18 cellular contexts compared by ENCODE assay signal in the genomic region with DNA sequence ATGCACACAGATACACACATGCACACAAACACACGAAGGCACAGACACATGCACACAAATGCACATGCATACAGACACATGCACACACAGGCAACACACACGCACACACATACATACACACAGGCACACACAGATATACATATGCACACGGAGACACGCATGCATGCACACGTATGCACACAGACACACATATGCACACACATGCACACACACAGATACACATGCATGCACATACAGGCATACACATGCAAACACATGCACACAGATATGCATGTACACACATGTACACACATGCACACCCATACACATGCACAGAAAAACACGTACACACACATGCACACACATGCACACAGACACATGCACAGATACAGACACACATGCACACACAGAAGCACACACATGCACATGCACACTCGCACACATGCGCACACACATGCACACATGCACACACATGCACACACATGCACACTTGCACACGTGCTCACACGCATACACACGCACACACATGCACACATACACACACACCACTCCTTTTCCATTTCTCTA.
"Had no signal": no experiment of that assay in that cellular context is flagged by ENCODE, and none has a peak within 500 bp of the region (broad histone marks: within the 10 kb centered on the region; RNA-seq: fewer than 3 reads in every experiment).

No MANE protein-coding gene starts in this region.

- FAIRE-seq: endometrium, frontal cortex, islet of Langerhans, small intestine had no signal

- H3K4me1 ChIP-seq: testis, tibial nerve, upper lobe of right lung had no signal

- H3K27ac Mint-ChIP-seq: naive thymus-derived CD4-positive, alpha-beta T cell had no signal

- H3K9me3 ChIP-seq: heart right ventricle, testis, tibial nerve, upper lobe of right lung had no signal

- H3K9me3 Mint-ChIP-seq: nephron progenitor cell had no signal

- DNase-seq: effector memory CD4-positive, alpha-beta T cell; heart right ventricle; hypothalamus; kidney glomerular epithelial cell; mammary epithelial cell; naive thymus-derived CD4-positive, alpha-beta T cell; nephron progenitor cell; posterior cingulate gyrus; small intestine; stimulated activated CD4-positive, alpha-beta T cell treated with anti-CD3 and anti-CD28 coated beads, Interleukin-12 subunit alpha, Interleukin-12 subunit beta, amount 100 ng/mL, for 4 hours; stimulated activated naive CD4-positive, alpha-beta T cell treated with Interleukin-2 at 50 U/mL for 16 hours; testis; upper lobe of right lung had no signal

- H3K27me3 ChIP-seq: testis, tibial nerve, upper lobe of right lung had no signal

- H3K36me3 Mint-ChIP-seq: naive thymus-derived CD4-positive, alpha-beta T cell had no signal

- H3K4me3 ChIP-seq: heart right ventricle, testis, tibial nerve, upper lobe of right lung had no signal

- H3K36me3 ChIP-seq: heart right ventricle, tibial nerve, upper lobe of right lung had no signal

- ATAC-seq: esophagus mucosa; heart right ventricle; naive thymus-derived CD4-positive, alpha-beta T cell; upper lobe of right lung had no signal

- H3K4me3 Mint-ChIP-seq: naive thymus-derived CD4-positive, alpha-beta T cell; nephron progenitor cell had no signal

- H3K27ac ChIP-seq: heart right ventricle, testis, tibial nerve, upper lobe of right lung had no signal
